Comparison of ENCODE assay signal across 13 cellular contexts in the genomic region with DNA sequence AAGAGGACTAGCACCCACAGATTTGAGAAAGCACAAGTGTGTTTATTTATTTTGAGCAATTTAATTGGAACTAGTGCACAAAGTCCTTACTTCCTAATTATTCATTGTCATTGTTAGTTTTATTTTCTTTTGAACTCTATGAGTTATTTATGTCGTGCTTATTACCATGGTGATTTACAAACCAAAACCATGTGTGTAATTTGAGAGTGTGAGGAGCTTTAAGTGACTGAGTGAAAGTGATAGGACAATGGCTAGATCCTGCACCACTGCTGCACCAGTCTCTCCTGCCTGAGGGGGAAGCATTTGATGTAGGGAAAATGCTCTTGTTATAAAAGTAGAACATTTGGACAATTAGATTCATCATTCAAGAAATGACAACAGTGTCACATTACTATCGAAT.
A peak's percentile ranks its signal among the peaks of the same experiment; 100 is the strongest.
DNase-seq lines count a peak whose midpoint lies in the region; ATAC-seq lines count a peak whose summit lies in the region.
"Had no signal": no experiment of that assay in that cellular context is flagged by ENCODE, and none has a peak within 500 bp of the region (broad histone marks: within the 10 kb centered on the region; RNA-seq: fewer than 3 reads in every experiment).

No MANE protein-coding gene starts in this region.

- H3K4me3 Mint-ChIP-seq in activated naive CD4-positive, alpha-beta T cell treated with anti-CD3 and anti-CD28 coated beads for 36 hours = no peak overlapping the region
- H3K4me3 Mint-ChIP-seq in central memory CD8-positive, alpha-beta T cell = no peak overlapping the region

- H2BK5ac ChIP-seq in neuronal stem cell (ENCODE audit: low read length) = no peak overlapping the region

- DNase-seq in activated naive CD4-positive, alpha-beta T cell treated with anti-CD3 and anti-CD28 coated beads, Interleukin-2, amount 50 U/mL, for 72 hours (ENCODE audit: low spot score in 2 of 2) = no peak
- no peak for DNase-seq in activated naive CD4-positive, alpha-beta T cell treated with anti-CD3 and anti-CD28 coated beads for 36 hours
- DNase-seq in NCI-H1436 treated with DMSO at 0.1 percent for 48 hours (lab: John Stamatoyannopoulos, UW) (peak; percentile 87), neuronal stem cell (ENCODE audit: low spot score) (no peak), posterior cingulate gyrus (no peak)
- no peak for DNase-seq in central memory CD8-positive, alpha-beta T cell (ENCODE audit: low spot score in 2 of 2)
- no peak for DNase-seq in stimulated activated CD4-positive, alpha-beta T cell treated with anti-CD3 and anti-CD28 coated beads, Interleukin-2, amount 100 ng/mL, for 48 hours
- DNase-seq: activated naive CD4-positive, alpha-beta T cell; stimulated activated CD4-positive, alpha-beta T cell treated with anti-CD3 and anti-CD28 coated beads, Interleukin-4, amount 100 ng/mL, for 1 hour; substantia nigra had no signal

- intact Hi-C loops in activated naive CD4-positive, alpha-beta T cell treated with anti-CD3 and anti-CD28 coated beads for 36 hours (cut with micrococcal nuclease) = no loop called here
- intact Hi-C loops in posterior cingulate gyrus (cut with DNase I) = no loop called here

- H3K4me2 ChIP-seq in neuronal stem cell (ENCODE audit: insufficient read depth, low read length, poor library complexity, severe bottlenecking) = no peak overlapping the region
- H3K4me2 ChIP-seq: BLaER1 treated with 17β-estradiol and CSF1 and Interleukin-3, amounts not matched to agents 10 nM and 100 nM had no signal

- H3K4me1 Mint-ChIP-seq in activated naive CD4-positive, alpha-beta T cell treated with anti-CD3 and anti-CD28 coated beads for 36 hours (ENCODE audit: low read depth) = peaks cover 5% of the 10 kb centered on the region
- peaks cover 33% of the 10 kb centered on the region for H3K4me1 Mint-ChIP-seq in central memory CD8-positive, alpha-beta T cell

- H2BK12ac ChIP-seq in neuronal stem cell (ENCODE audit: low read length) = no peak overlapping the region

- peaks cover 2 to 12% of the 10 kb centered on the region in 2 donors for H3K4me1 ChIP-seq in neuronal stem cell (ENCODE audit: control insufficient read depth in 2 of 2, insufficient read depth in 1 of 2, low read depth in 1 of 2, low read length in 2 of 2)

- peaks cover 7 to 20% of the 10 kb centered on the region in 2 donors for H3K9me3 Mint-ChIP-seq in activated naive CD4-positive, alpha-beta T cell treated with anti-CD3 and anti-CD28 coated beads, Interleukin-2, amount 50 U/mL, for 72 hours
- no peaks in the 10 kb centered on the region for H3K9me3 Mint-ChIP-seq in activated naive CD4-positive, alpha-beta T cell treated with anti-CD3 and anti-CD28 coated beads for 36 hours
- no peaks in the 10 kb centered on the region for H3K9me3 Mint-ChIP-seq in central memory CD8-positive, alpha-beta T cell

- no CpG with 5 or more reads among the region's 2 CpGs for WGBS in neuronal stem cell (ENCODE audit: extremely low coverage in 2 of 2, insufficient read length in 2 of 2, insufficient replicate concordance in 1 of 2), 2 donors

- ATAC-seq in activated naive CD4-positive, alpha-beta T cell treated with anti-CD3 and anti-CD28 coated beads, Interleukin-2, amount 50 U/mL, for 72 hours = peak; percentile 45 to 52
- peak; percentile 85 for ATAC-seq in central memory CD8-positive, alpha-beta T cell (replicated peaks; ENCODE audit: extremely low read depth, poor library complexity, severe bottlenecking)
- ATAC-seq in GM21381 (IDR thresholded peaks at IDR 0.05; ENCODE audit: unreplicated experiment) = no peak

- H2AFZ ChIP-seq in neuronal stem cell (ENCODE audit: low read length) = peak overlapping the region; percentile 39

- no peaks in the 10 kb centered on the region for H3K36me3 ChIP-seq in neuronal stem cell (replicated peaks in 1 of 2; ENCODE audit: control insufficient read depth in 2 of 2, insufficient read depth in 2 of 2, low read length in 2 of 2)
- H3K36me3 ChIP-seq: BLaER1 treated with 17β-estradiol and CSF1 and Interleukin-3, amounts not matched to agents 10 nM and 100 nM had no signal

- no peak overlapping the region for H3K4me3 ChIP-seq in neuronal stem cell (ENCODE audit: low read length in 2 of 2)
- H3K4me3 ChIP-seq: BLaER1 treated with 17β-estradiol and CSF1 and Interleukin-3, amounts not matched to agents 10 nM and 100 nM had no signal

- H3K23ac ChIP-seq in neuronal stem cell (ENCODE audit: low read depth, low read length, poor library complexity) = no peak overlapping the region

- H4K8ac ChIP-seq in neuronal stem cell (ENCODE audit: low read depth, low read length) = no peak overlapping the region

- no peak overlapping the region for H3K27ac Mint-ChIP-seq in activated naive CD4-positive, alpha-beta T cell treated with anti-CD3 and anti-CD28 coated beads, Interleukin-2, amount 50 U/mL, for 72 hours
- no peak overlapping the region for H3K27ac Mint-ChIP-seq in activated naive CD4-positive, alpha-beta T cell treated with anti-CD3 and anti-CD28 coated beads for 36 hours
- peak overlapping the region; percentile 14 for H3K27ac Mint-ChIP-seq in central memory CD8-positive, alpha-beta T cell (ENCODE audit: low read depth)

- no peak overlapping the region for H3K4ac ChIP-seq in neuronal stem cell (ENCODE audit: low read length)

- H3K36me3 Mint-ChIP-seq in activated naive CD4-positive, alpha-beta T cell treated with anti-CD3 and anti-CD28 coated beads, Interleukin-2, amount 50 U/mL, for 72 hours = peaks cover 8% of the 10 kb centered on the region in 2 donors
- H3K36me3 Mint-ChIP-seq in activated naive CD4-positive, alpha-beta T cell treated with anti-CD3 and anti-CD28 coated beads for 36 hours (ENCODE audit: low read depth) = no peaks in the 10 kb centered on the region
- H3K36me3 Mint-ChIP-seq in central memory CD8-positive, alpha-beta T cell (ENCODE audit: insufficient read depth) = peaks cover 2% of the 10 kb centered on the region

- no peak overlapping the region for H2AK5ac ChIP-seq in neuronal stem cell (ENCODE audit: low read depth, low read length)

- H3K9ac ChIP-seq in neuronal stem cell (ENCODE audit: low read depth, low read length, poor library complexity) = no peak overlapping the region
- H3K9ac ChIP-seq: BLaER1 treated with 17β-estradiol and CSF1 and Interleukin-3, amounts not matched to agents 10 nM and 100 nM had no signal

- H3K18ac ChIP-seq in neuronal stem cell (ENCODE audit: low read length) = no peak overlapping the region

- no peak overlapping the region for H2BK120ac ChIP-seq in neuronal stem cell (ENCODE audit: low read depth, low read length)

- no peak overlapping the region for H4K91ac ChIP-seq in neuronal stem cell (ENCODE audit: low read depth, low read length, poor library complexity)

- CTCF ChIA-PET in activated naive CD4-positive, alpha-beta T cell treated with anti-CD3 and anti-CD28 coated beads for 36 hours (lab: Charles Lee) = interaction anchor here (0.6 to 0.8 kb wide), 3 partner anchors 22 to 543 kb away, joined by 3 to 6 read pairs (median 4); no protein-coding TSS in a partner anchor

- H3K27me3 Mint-ChIP-seq in activated naive CD4-positive, alpha-beta T cell treated with anti-CD3 and anti-CD28 coated beads for 36 hours (ENCODE audit: low read depth) = no peaks in the 10 kb centered on the region
- H3K27me3 Mint-ChIP-seq in central memory CD8-positive, alpha-beta T cell = no peaks in the 10 kb centered on the region

- no peaks in the 10 kb centered on the region for H3K79me1 ChIP-seq in neuronal stem cell (ENCODE audit: low read depth, low read length)

- no peaks in the 10 kb centered on the region for H3K27me3 ChIP-seq in neuronal stem cell (ENCODE audit: control insufficient read depth in 3 of 3, insufficient read depth in 3 of 3, low read depth in 1 of 3, low read length in 3 of 3)
- H3K27me3 ChIP-seq: BLaER1 treated with 17β-estradiol and CSF1 and Interleukin-3, amounts not matched to agents 10 nM and 100 nM had no signal

- no peak overlapping the region for H3K27ac ChIP-seq in neuronal stem cell (replicated peaks; ENCODE audit: low read length)
- H3K27ac ChIP-seq: BLaER1 treated with 17β-estradiol and CSF1 and Interleukin-3, amounts not matched to agents 10 nM and 100 nM; RWPE1 had no signal

- no peak overlapping the region for H3K14ac ChIP-seq in neuronal stem cell (ENCODE audit: low read length)

- H2BK15ac ChIP-seq in neuronal stem cell (ENCODE audit: low read length) = no peak overlapping the region

- no peaks in the 10 kb centered on the region for H3K9me3 ChIP-seq in neuronal stem cell (replicated peaks in 1 of 2; ENCODE audit: control insufficient read depth in 2 of 2, insufficient read depth in 1 of 2, low read depth in 1 of 2, low read length in 2 of 2)
- H3K9me3 ChIP-seq: BLaER1 treated with 17β-estradiol and CSF1 and Interleukin-3, amounts not matched to agents 10 nM and 100 nM had no signal
